19 cellular contexts compared by ENCODE assay signal in the genomic region with DNA sequence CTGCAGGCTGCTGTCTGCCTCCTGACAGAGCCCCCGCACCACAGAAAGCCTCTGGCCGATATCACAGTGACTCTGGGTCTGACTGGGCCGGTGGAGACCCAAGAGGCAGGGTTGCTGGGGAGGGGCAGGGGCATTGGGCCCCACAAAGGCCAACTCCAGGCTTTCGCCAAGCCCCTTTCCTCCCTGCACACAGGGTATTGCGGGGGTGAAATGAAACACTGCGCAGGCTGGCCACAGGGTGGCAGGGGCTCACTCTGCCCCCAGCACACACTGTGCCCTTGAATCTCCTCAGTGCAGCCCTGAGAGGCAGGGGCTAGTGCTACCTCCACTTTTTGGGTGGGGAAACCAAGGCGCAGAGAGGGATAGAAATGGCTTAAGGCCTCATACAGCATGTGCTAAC. TPM values are rescaled to one million over a fixed set of nuclear protein-coding genes. Genes with fewer than 3 reads are reported as not detected.
"Had no signal": no experiment of that assay in that cellular context is flagged by ENCODE, and none has a peak within 500 bp of the region (broad histone marks: within the 10 kb centered on the region; RNA-seq: fewer than 3 reads in every experiment).

No MANE protein-coding gene starts in this region.

- DNase-seq: activated B cell treated with CpG ODN at 0.5 μM for 24 hours; activated CD4-positive, alpha-beta T cell treated with anti-CD3 and anti-CD28 coated beads, Interleukin-2, amount 10 ng/mL, durations not matched to agents 24 days and 14 days; activated CD8-positive, alpha-beta memory T cell treated with anti-CD3 and anti-CD28 coated beads for 24 hours; activated naive CD4-positive, alpha-beta T cell treated with Interleukin-2 at 50 U/mL for 16 hours; aorta; cortex of kidney; effector memory CD4-positive, alpha-beta T cell; foreskin keratinocyte; left colon; nephron progenitor cell; stimulated activated CD4-positive, alpha-beta T cell treated with anti-CD3 and anti-CD28 coated beads, Interleukin-12 subunit alpha, Interleukin-12 subunit beta, amount 100 ng/mL, for 4 hours; stimulated activated CD4-positive, alpha-beta T cell treated with anti-CD3 and anti-CD28 coated beads, Interleukin-2, amount 100 ng/mL, for 24 hours; tibial artery had no signal

- H3K27ac ChIP-seq: foreskin keratinocyte, tibial artery had no signal

- H3K9me3 ChIP-seq: tibial artery had no signal

- ATAC-seq: foreskin keratinocyte; left colon; stimulated activated memory B cell treated with anti-CD40 and anti-IgM and Interleukin-4, amounts not matched to agents 10 μg/mL and 1 μg/mL and 100 μg/mL, for 72 hours had no signal

- H3K36me3 Mint-ChIP-seq: mesothelial cell of epicardium; stimulated activated memory B cell treated with anti-CD40 and anti-IgM and Interleukin-4, amounts not matched to agents 10 μg/mL and 1 μg/mL and 100 μg/mL, for 72 hours had no signal

- H3K4me1 ChIP-seq: foreskin keratinocyte, tibial artery had no signal

- H3K4me3 ChIP-seq: lung, tibial artery had no signal

- H3K9me3 Mint-ChIP-seq: activated B cell treated with CpG ODN at 0.5 μM for 24 hours; activated CD4-positive, alpha-beta T cell treated with anti-CD3 and anti-CD28 coated beads, Interleukin-2, amount 10 ng/mL, durations not matched to agents 24 days and 14 days; activated T-helper 1 cell treated with anti-CD3 and anti-CD28 coated beads, Interleukin-12 subunit alpha, Interleukin-12 subunit beta, Interleukin-2, Interleukin-4 antibody, amounts not matched to agents 30 ng/mL and 10 ng/mL and 1 ng/mL, durations not matched to agents 14 hours and 24 hours and 36 hours; mesothelial cell of epicardium; stimulated activated memory B cell treated with anti-CD40 and anti-IgM and Interleukin-4, amounts not matched to agents 10 μg/mL and 1 μg/mL and 100 μg/mL, for 72 hours had no signal

- H3K27me3 Mint-ChIP-seq: activated CD4-positive, alpha-beta T cell treated with anti-CD3 and anti-CD28 coated beads, Interleukin-2, amount 10 ng/mL, durations not matched to agents 24 days and 14 days had no signal

- H3K36me3 ChIP-seq: tibial artery had no signal

- H3K27ac Mint-ChIP-seq: activated B cell treated with CpG ODN at 0.5 μM for 24 hours; activated CD4-positive, alpha-beta T cell treated with anti-CD3 and anti-CD28 coated beads, Interleukin-2, amount 10 ng/mL, durations not matched to agents 24 days and 14 days; activated T-helper 1 cell treated with anti-CD3 and anti-CD28 coated beads, Interleukin-12 subunit alpha, Interleukin-12 subunit beta, Interleukin-2, Interleukin-4 antibody, amounts not matched to agents 30 ng/mL and 10 ng/mL and 1 ng/mL, durations not matched to agents 14 hours and 24 hours and 36 hours; mesothelial cell of epicardium; stimulated activated memory B cell treated with anti-CD40 and anti-IgM and Interleukin-4, amounts not matched to agents 10 μg/mL and 1 μg/mL and 100 μg/mL, for 72 hours had no signal

- H3K4me3 Mint-ChIP-seq: activated B cell treated with CpG ODN at 0.5 μM for 24 hours; activated CD4-positive, alpha-beta T cell treated with anti-CD3 and anti-CD28 coated beads, Interleukin-2, amount 10 ng/mL, durations not matched to agents 24 days and 14 days; activated T-helper 1 cell treated with anti-CD3 and anti-CD28 coated beads, Interleukin-12 subunit alpha, Interleukin-12 subunit beta, Interleukin-2, Interleukin-4 antibody, amounts not matched to agents 30 ng/mL and 10 ng/mL and 1 ng/mL, durations not matched to agents 14 hours and 24 hours and 36 hours; mesothelial cell of epicardium; nephron progenitor cell; stimulated activated memory B cell treated with anti-CD40 and anti-IgM and Interleukin-4, amounts not matched to agents 10 μg/mL and 1 μg/mL and 100 μg/mL, for 72 hours had no signal

RNA-seq across cellular contexts. Expression of a gene that starts 44.6 kb away (rescaled TPM):
- total RNA-seq: activated B cell treated with CpG ODN at 0.5 μM for 24 hours; foreskin keratinocyte; lung; mesothelial cell of epicardium; subcutaneous adipose tissue; T-helper 1 cell treated with Interleukin-12 subunit alpha and Interleukin-12 subunit beta and Interleukin-4 antibody, amounts not matched to agents 30 ng/mL and 1 ng/mL, for 36 hours had no signal
- polyA plus RNA-seq: aorta, foreskin keratinocyte had no signal
